In genomic region chrX:47501226-47502071, GRCh38 we compare ENCODE assay signal across 12 cellular contexts. TPM values are rescaled to one million over a fixed set of nuclear protein-coding genes. Genes with fewer than 3 reads are reported as not detected.
DNase-seq lines count a peak whose midpoint lies in the region; ATAC-seq, FAIRE-seq and TF ChIP-seq lines count a peak whose summit lies in the region.
"Had no signal": no experiment of that assay in that cellular context is flagged by ENCODE, and none has a peak within 500 bp of the region (broad histone marks: within the 10 kb centered on the region; RNA-seq: fewer than 3 reads in every experiment).

No MANE protein-coding gene starts in this region.

- H3F3A ChIP-seq in MM.1S (ENCODE audit: insufficient read depth, low read length), result peaks cover 13% of the 10 kb centered on the region
- H3F3A ChIP-seq in neural cell (ENCODE audit: insufficient read depth, low read length, poor library complexity, severe bottlenecking), result no peaks in the 10 kb centered on the region

- TF ChIP-seq POLR2A in K562 (conservative IDR thresholded peaks at IDR 0.05), result no peak
- TF ChIP-seq POLR2A in ovary (IDR thresholded peaks at IDR 0.05), result no peak
- no peak for TF ChIP-seq POLR2A in tibial nerve (IDR thresholded peaks at IDR 0.05)

- CTCF ChIA-PET in K562 (lab: Yijun Ruan, JAX; ENCODE audit: low intra/inter-chr PET ratio), result no interaction called here

- ATAC-seq in K562, result peak; percentile 36; the same call in 1 of the 3 replicates

- TF ChIP-seq EP300 in K562 (IDR thresholded peaks at IDR 0.05; ENCODE audit: low read length), result no peak
- no peak for TF ChIP-seq EP300 in neural cell (conservative IDR thresholded peaks at IDR 0.05; ENCODE audit: poor library complexity, severe bottlenecking)
- no peak for TF ChIP-seq EP300 in ovary (IDR thresholded peaks at IDR 0.05)
- no peak for TF ChIP-seq EP300 in tibial nerve (IDR thresholded peaks at IDR 0.05)

- no TSS peak for BruUV-seq in K562 (replicated peaks; lab: Mats Ljungman, UMichigan)

- H3K9me2 ChIP-seq in MM.1S (replicated peaks; ENCODE audit: insufficient read depth, low read length) (no peaks in the 10 kb centered on the region), neural cell (ENCODE audit: insufficient read depth, low read length) (no peaks in the 10 kb centered on the region)

- H3K27me3 ChIP-seq in MM.1S (replicated peaks; ENCODE audit: insufficient read depth, low read length) (no peaks in the 10 kb centered on the region), K562 (ENCODE audit: control insufficient read depth in 2 of 2, insufficient read depth in 2 of 2, low read length in 2 of 2) (peaks cover 0 to 19% of the 10 kb centered on the region in 2 experiments; a peak in 4 of 5 replicates), neural cell (ENCODE audit: insufficient read depth, low read depth, low read length) (no peaks in the 10 kb centered on the region), ovary (no peaks in the 10 kb centered on the region), tibial nerve (peaks cover 0 to 5% of the 10 kb centered on the region in 2 donors)
- H3K27me3 ChIP-seq: right atrium auricular region had no signal

- H3K36me3 ChIP-seq in MM.1S (replicated peaks; ENCODE audit: insufficient read depth, low read length) (no peaks in the 10 kb centered on the region), K562 (ENCODE audit: control insufficient read depth, insufficient read depth, low read length) (no peaks in the 10 kb centered on the region), neural cell (ENCODE audit: insufficient read depth, low read length) (no peaks in the 10 kb centered on the region), ovary (no peaks in the 10 kb centered on the region), tibial nerve (no peaks in the 10 kb centered on the region)
- H3K36me3 ChIP-seq: right atrium auricular region had no signal

- H3K9ac ChIP-seq in MM.1S (ENCODE audit: low read length) (peak overlapping the region; percentile 28; the same call in 1 of the 2 replicates), K562 (ENCODE audit: insufficient read depth in 1 of 2, low read depth in 2 of 2, low read length in 2 of 2) (no peak overlapping the region), neural cell (ENCODE audit: low read length) (no peak overlapping the region)

- intact Hi-C loops in K562 (cut with micrococcal nuclease) (no loop called here), posterior vena cava (cut with DNase I) (no loop called here), ovary (cut with DNase I) (no loop called here)

- WGBS in K562 (ENCODE audit: insufficient coverage, low coverage, missing lambda C conversion rate), result 2% methylated on average over 6 of the region's 7 CpGs
- 21 to 27% (median 26%) methylated on average over 7 of the region's 7 CpGs for WGBS in ovary, 3 donors
- 15 to 40% methylated on average over 7 of the region's 7 CpGs for WGBS in tibial nerve, 2 donors

- in situ Hi-C loops in K562 (cut with MboI), result loop anchor here (25.0 kb wide), 1 partner anchor 536 kb away; no protein-coding TSS in a partner anchor

- peak overlapping the region; percentile 70 for H3K4me2 ChIP-seq in MM.1S (ENCODE audit: low read depth, low read length)
- H3K4me2 ChIP-seq in K562 (ENCODE audit: insufficient read depth, low read length), result no peak overlapping the region
- H3K4me2 ChIP-seq in neural cell (ENCODE audit: low read length), result no peak overlapping the region

- peaks cover 29% of the 10 kb centered on the region for H3K4me1 ChIP-seq in MM.1S (ENCODE audit: low read length)
- no peaks in the 10 kb centered on the region for H3K4me1 ChIP-seq in K562 (replicated peaks in 1 of 2; ENCODE audit: control insufficient read depth in 2 of 2, insufficient read depth in 2 of 2, low read length in 2 of 2)
- H3K4me1 ChIP-seq in ovary (ENCODE audit: insufficient read depth), result peaks cover 2% of the 10 kb centered on the region
- peaks cover 0 to 12% (median 0%) of the 10 kb centered on the region in 4 donors for H3K4me1 ChIP-seq in tibial nerve
- H3K4me1 ChIP-seq: right atrium auricular region had no signal

- H3K4me3 ChIP-seq in MM.1S (ENCODE audit: low read length) (peak overlapping the region; percentile 36; the same call in 1 of the 2 replicates), K562 (no peak overlapping the region), neural cell (ENCODE audit: low read length) (no peak overlapping the region), ovary (no peak overlapping the region), tibial nerve (no peak overlapping the region)
- H3K4me3 ChIP-seq: right atrium auricular region had no signal

- H4K20me1 ChIP-seq in MM.1S (ENCODE audit: insufficient read depth, low read length), result no peaks in the 10 kb centered on the region
- H4K20me1 ChIP-seq in K562 (replicated peaks; ENCODE audit: control insufficient read depth, insufficient read depth, low read length), result no peaks in the 10 kb centered on the region; the same call in 1 of the 2 replicates
- H4K20me1 ChIP-seq in neural cell (ENCODE audit: insufficient read depth), result no peaks in the 10 kb centered on the region

- TF ChIP-seq RAD21 in K562 (CRISPR knock-in tag; conservative IDR thresholded peaks at IDR 0.05 in 1 of 2, IDR thresholded peaks at IDR 0.05 in 1 of 2) (no peak), neural cell (conservative IDR thresholded peaks at IDR 0.05) (no peak)

- H3K9me3 ChIP-seq in MM.1S (replicated peaks; ENCODE audit: insufficient read depth, low read length), result no peaks in the 10 kb centered on the region
- H3K9me3 ChIP-seq in K562 (replicated peaks; ENCODE audit: control insufficient read depth, insufficient read depth, low read depth, low read length), result no peaks in the 10 kb centered on the region
- H3K9me3 ChIP-seq in neural cell (ENCODE audit: low read length), result no peaks in the 10 kb centered on the region
- no peaks in the 10 kb centered on the region for H3K9me3 ChIP-seq in ovary
- no peaks in the 10 kb centered on the region for H3K9me3 ChIP-seq in tibial nerve
- H3K9me3 ChIP-seq: right atrium auricular region had no signal

- no peak for FAIRE-seq in K562 (lab: Jason Lieb, UNC)

- H3K27ac ChIP-seq in MM.1S (ENCODE audit: low read length) (peak overlapping the region; percentile 81), K562 (ENCODE audit: extremely low read depth, low read depth, low read length) (no peak overlapping the region), neural cell (ENCODE audit: low read length) (peak overlapping the region; percentile 82), ovary (no peak overlapping the region), tibial nerve (peak overlapping the region in 2 of 4 donors; percentile 28 to 47)
- H3K27ac ChIP-seq: right atrium auricular region had no signal

- DNase-seq in EH (ENCODE audit: low read depth) (peak; percentile 70), MM.1S (peak; percentile 78), K562 (ENCODE audit: extremely low read depth in 1 of 4, low spot score in 3 of 4) (no peak), posterior vena cava (ENCODE audit: low spot score) (no peak), ovary (no peak), D341Med (ENCODE audit: low spot score) (no peak), tibial nerve (ENCODE audit: low spot score in 2 of 2) (no peak)
- DNase-seq: activated CD4-positive, CD25-positive, alpha-beta regulatory T cell treated with anti-CD3 and anti-CD28 coated beads, Interleukin-2, amount 50 U/mL, for 72 hours; activated naive CD4-positive, alpha-beta T cell treated with Interleukin-2 at 50 U/mL for 16 hours; Calu3 had no signal

- TF ChIP-seq CTCF in MM.1S (IDR thresholded peaks at IDR 0.05; ENCODE audit: low read length) (no peak), K562 (IDR thresholded peaks at IDR 0.05 in 2 of 3, conservative IDR thresholded peaks at IDR 0.05 in 1 of 3; ENCODE audit: insufficient read depth in 2 of 3, low read depth in 1 of 3, low read length in 3 of 3) (no peak), neural cell (IDR thresholded peaks at IDR 0.05; ENCODE audit: poor library complexity, severe bottlenecking) (no peak), ovary (IDR thresholded peaks at IDR 0.05) (no peak), tibial nerve (IDR thresholded peaks at IDR 0.05) (no peak)

- H3K79me2 ChIP-seq in MM.1S (ENCODE audit: low read length) (no peaks in the 10 kb centered on the region), K562 (ENCODE audit: control insufficient read depth, insufficient read depth, low read length) (no peaks in the 10 kb centered on the region), neural cell (replicated peaks; ENCODE audit: insufficient read depth, low read length) (no peaks in the 10 kb centered on the region)

- H2AFZ ChIP-seq in MM.1S (ENCODE audit: low read length) (no peak overlapping the region), K562 (ENCODE audit: low read depth, low read length) (no peak overlapping the region), neural cell (ENCODE audit: low read depth, low read length) (no peak overlapping the region)

- POLR2A ChIA-PET in K562 (lab: Yijun Ruan, JAX), result interaction anchor here (0.5 to 1.5 kb wide), 2 partner anchors 9 to 10 kb away, joined by 3 to 4 read pairs; no protein-coding TSS in a partner anchor

- H3K9me1 ChIP-seq in K562 (ENCODE audit: control insufficient read depth, insufficient read depth, low read length), result no peaks in the 10 kb centered on the region

RNA-seq across cellular contexts. Expression of gene ZNF41, which starts 18.4 kb away (rescaled TPM):
- 5.4 and 15.9 TPM in 2 replicates for total RNA-seq in K562 (2011; cell fraction: chromatin; rRNA removed; ENCODE audit: low replicate concordance)
- total RNA-seq in K562 (2011; cell fraction: nucleolus; rRNA removed), result 4.2 and 5.9 TPM in 2 replicates
- 7.6 and 8.9 TPM in 2 replicates for total RNA-seq in K562 (2011; cell fraction: nucleoplasm; rRNA removed)
- total RNA-seq in K562 (2014; rRNA removed) (5.9 and 6.1 TPM in 2 replicates), K562 (2014; rRNA removed; fragmentation: Illumina TruSeq; extraction: Trizol) (7.3 and 8.6 TPM in 2 replicates), K562 (2015; rRNA removed; fragmentation: Illumina TruSeq; extraction: Trizol) (7.6 and 7.8 TPM in 2 replicates), K562 (2021) (6.8 and 6.9 TPM in 2 replicates), posterior vena cava (1 to 10 TPM; 6.4 to 8.5 TPM), ovary (10 to 100 TPM in 1 of 7 donors, 1 to 10 TPM in 6; 2.9 to 11.3 (median 8.2) TPM), tibial nerve (1 to 10 TPM; 6.9 to 9.8 (median 7.8) TPM)
- polyA plus RNA-seq in K562 (2011; rRNA removed) (5.0 and 6.6 TPM in 2 replicates), K562 (2014; fragmentation: Illumina TruSeq; extraction: Trizol) (6.7 and 7.7 TPM in 2 replicates), K562 (2014; fragmentation: Nextera tagmentation; extraction: Ambion mirVana) (1 to 10 TPM in 1 of 2 experiments, under 1 TPM in 1; 0.53 to 2.5 TPM), K562 (2014; rRNA removed) (5.2 and 5.3 TPM in 2 replicates), neural cell (7.9 and 9.1 TPM in 2 replicates), ovary (1 to 10 TPM; 3.5 to 7.8 TPM)
- polyA plus RNA-seq in K562 (2011; cell fraction: cytosol; rRNA removed), result 2.2 and 2.6 TPM in 2 replicates
- 5.4 TPM in 2 replicates for polyA plus RNA-seq in K562 (2011; cell fraction: nucleus; rRNA removed)
- polyA plus RNA-seq in K562 (2012), result 4.0 and 4.3 TPM in 2 replicates
- 10.5 and 13.8 TPM in 2 replicates for polyA minus RNA-seq in K562 (2011; rRNA and poly(A)+ RNA removed)
- polyA minus RNA-seq in K562 (2011; cell fraction: cytosol; rRNA and poly(A)+ RNA removed), result 2.7 and 5.9 TPM in 2 replicates
- polyA minus RNA-seq in K562 (2011; cell fraction: nucleus; rRNA and poly(A)+ RNA removed), result 3.5 and 3.6 TPM in 2 replicates
- 12.9 and 14.2 TPM in 2 replicates for polyA minus RNA-seq in neural cell

RNA-seq across cellular contexts. Expression of gene ARAF, which starts 59.6 kb away (rescaled TPM):
- 73.6 and 169 TPM in 2 replicates for total RNA-seq in K562 (2011; cell fraction: chromatin; rRNA removed; ENCODE audit: low replicate concordance)
- 112 and 121 TPM in 2 replicates for total RNA-seq in K562 (2011; cell fraction: nucleolus; rRNA removed)
- total RNA-seq in K562 (2011; cell fraction: nucleoplasm; rRNA removed), result 88.2 and 117 TPM in 2 replicates
- total RNA-seq in K562 (2014; rRNA removed) (22.2 and 24.5 TPM in 2 replicates), K562 (2014; rRNA removed; fragmentation: Illumina TruSeq; extraction: Trizol) (21.4 and 22.1 TPM in 2 replicates), K562 (2015; rRNA removed; fragmentation: Illumina TruSeq; extraction: Trizol) (26.1 and 29.4 TPM in 2 replicates), K562 (2021) (67.7 and 70.0 TPM in 2 replicates), posterior vena cava (10 to 100 TPM; 42.5 to 52.7 TPM), ovary (10 to 100 TPM; 24.9 to 76.9 (median 66.4) TPM), tibial nerve (10 to 100 TPM; 34.1 to 61.2 (median 40.8) TPM)
- polyA plus RNA-seq in K562 (2011; rRNA removed) (43.0 and 57.6 TPM in 2 replicates), K562 (2014; fragmentation: Illumina TruSeq; extraction: Trizol) (48.1 and 60.1 TPM in 2 replicates), K562 (2014; fragmentation: Nextera tagmentation; extraction: Ambion mirVana) (1 to 10 TPM; 5.5 to 8.8 TPM), K562 (2014; rRNA removed) (38.6 and 42.0 TPM in 2 replicates), neural cell (9.9 and 25.0 TPM in 2 replicates), ovary (10 to 100 TPM; 34.8 to 56.5 TPM)
- polyA plus RNA-seq in K562 (2011; cell fraction: cytosol; rRNA removed), result 38.6 and 60.5 TPM in 2 replicates
- polyA plus RNA-seq in K562 (2011; cell fraction: nucleus; rRNA removed), result 132 and 195 TPM in 2 replicates
- polyA plus RNA-seq in K562 (2012), result 46.8 and 58.0 TPM in 2 replicates
- polyA minus RNA-seq in K562 (2011; rRNA and poly(A)+ RNA removed), result 50.5 and 58.7 TPM in 2 replicates
- polyA minus RNA-seq in K562 (2011; cell fraction: cytosol; rRNA and poly(A)+ RNA removed), result 33.5 and 38.0 TPM in 2 replicates
- 54.1 and 55.8 TPM in 2 replicates for polyA minus RNA-seq in K562 (2011; cell fraction: nucleus; rRNA and poly(A)+ RNA removed)
- 15.3 and 17.3 TPM in 2 replicates for polyA minus RNA-seq in neural cell

Comparison
In these comparisons a context has a peak if more than half of its experiments do, and no peak if none do; other contexts are left out.
1. DNase-seq: peak in EH (single experiment) and MM.1S (single experiment); none in K562 (0 of 4), posterior vena cava (single experiment), ovary (0 of 5), D341Med (single experiment) and tibial nerve (0 of 2).
2. H3K27ac ChIP-seq: peak in MM.1S (single experiment) and neural cell (single experiment); none in K562 (single experiment) and ovary (0 of 2).